35 cellular contexts compared by ENCODE assay signal in genomic region chrX:40195368-40195767, GRCh38.
DNase-seq lines count a peak whose midpoint lies in the region; ATAC-seq, FAIRE-seq and TF ChIP-seq lines count a peak whose summit lies in the region.
"Had no signal": no experiment of that assay in that cellular context is flagged by ENCODE, and none has a peak within 500 bp of the region (broad histone marks: within the 10 kb centered on the region; RNA-seq: fewer than 3 reads in every experiment).

No MANE protein-coding gene starts in this region.

- POLR2A ChIA-PET in HEK293 (lab: Yijun Ruan, JAX) (no interaction called here), GM12878 (lab: Charles Lee) (no interaction called here), K562 (lab: Yijun Ruan, JAX) (interaction anchor here (0.6 to 0.7 kb wide), 2 partner anchors 17 to 53 kb away, joined by 3 to 4 read pairs; no protein-coding TSS in a partner anchor)

- no peak overlapping the region for H3K9ac ChIP-seq in GM12878 (ENCODE audit: control insufficient read depth, insufficient read depth, low read length)
- no peak overlapping the region for H3K9ac ChIP-seq in K562 (ENCODE audit: insufficient read depth in 1 of 2, low read depth in 2 of 2, low read length in 2 of 2)
- H3K9ac ChIP-seq in colonic mucosa (ENCODE audit: low read depth in 2 of 2, low read length in 2 of 2) = no peak overlapping the region
- H3K9ac ChIP-seq: BLaER1; BLaER1 treated with 17β-estradiol and CSF1 and Interleukin-3, amounts not matched to agents 10 nM and 100 nM had no signal

- no peaks in the 10 kb centered on the region for H3K27me3 ChIP-seq in GM12878 (replicated peaks in 1 of 2; ENCODE audit: control insufficient read depth in 2 of 2, insufficient read depth in 2 of 2, low read length in 1 of 2)
- no peaks in the 10 kb centered on the region for H3K27me3 ChIP-seq in K562 (ENCODE audit: control insufficient read depth in 2 of 2, insufficient read depth in 2 of 2, low read length in 2 of 2)
- peaks cover 3% of the 10 kb centered on the region for H3K27me3 ChIP-seq in osteoblast (ENCODE audit: insufficient read depth, low read length)
- H3K27me3 ChIP-seq in stomach = no peaks in the 10 kb centered on the region
- H3K27me3 ChIP-seq in colonic mucosa = no peaks in the 10 kb centered on the region
- H3K27me3 ChIP-seq: BE2C; BLaER1; BLaER1 treated with 17β-estradiol and CSF1 and Interleukin-3, amounts not matched to agents 10 nM and 100 nM had no signal

- H3K4me2 ChIP-seq in GM12878 (ENCODE audit: control insufficient read depth, insufficient read depth) (no peak overlapping the region), K562 (ENCODE audit: insufficient read depth, low read length) (no peak overlapping the region), osteoblast (ENCODE audit: insufficient read depth, low read length) (no peak overlapping the region)
- H3K4me2 ChIP-seq: A549; BLaER1; BLaER1 treated with 17β-estradiol and CSF1 and Interleukin-3, amounts not matched to agents 10 nM and 100 nM had no signal

- FAIRE-seq in GM12878 (lab: Jason Lieb, UNC) (no peak), K562 (lab: Jason Lieb, UNC) (no peak)
- FAIRE-seq: A204.1, A549, D721Med had no signal

- H3K36me3 ChIP-seq in HEK293 (ENCODE audit: control insufficient read depth in 2 of 2, insufficient read depth in 1 of 2, low read length in 2 of 2) = no peaks in the 10 kb centered on the region
- no peaks in the 10 kb centered on the region for H3K36me3 ChIP-seq in GM12878 (ENCODE audit: control insufficient read depth in 2 of 2, insufficient read depth in 2 of 2, low read length in 1 of 2)
- no peaks in the 10 kb centered on the region for H3K36me3 ChIP-seq in K562 (ENCODE audit: control insufficient read depth, insufficient read depth, low read length)
- H3K36me3 ChIP-seq in osteoblast (ENCODE audit: insufficient read depth, low read length) = no peaks in the 10 kb centered on the region
- no peaks in the 10 kb centered on the region for H3K36me3 ChIP-seq in stomach
- no peaks in the 10 kb centered on the region for H3K36me3 ChIP-seq in colonic mucosa
- H3K36me3 ChIP-seq: BE2C; BLaER1; BLaER1 treated with 17β-estradiol and CSF1 and Interleukin-3, amounts not matched to agents 10 nM and 100 nM had no signal

- H3K27ac ChIP-seq in HEK293 (ENCODE audit: extremely low read depth, low read depth, low read length) (no peak overlapping the region), GM12878 (ENCODE audit: control insufficient read depth, insufficient read depth) (no peak overlapping the region), K562 (ENCODE audit: extremely low read depth, low read depth, low read length) (no peak overlapping the region), osteoblast (ENCODE audit: low read depth, low read length) (no peak overlapping the region), stomach (no peak overlapping the region), colonic mucosa (no peak overlapping the region)
- H3K27ac ChIP-seq: 22Rv1; A549; BLaER1; BLaER1 treated with 17β-estradiol and CSF1 and Interleukin-3, amounts not matched to agents 10 nM and 100 nM; C4-2B had no signal

- H3K79me2 ChIP-seq in GM12878 (ENCODE audit: control insufficient read depth, insufficient read depth, low read length) (no peaks in the 10 kb centered on the region), K562 (ENCODE audit: control insufficient read depth, insufficient read depth, low read length) (no peaks in the 10 kb centered on the region), osteoblast (ENCODE audit: insufficient read depth, low read length) (no peaks in the 10 kb centered on the region)

- H3K9me1 ChIP-seq in K562 (ENCODE audit: control insufficient read depth, insufficient read depth, low read length) = no peaks in the 10 kb centered on the region

- TF ChIP-seq CTCF in HEK293 (tag by site-specific recombination; IDR thresholded peaks at IDR 0.05) = no peak
- TF ChIP-seq CTCF in GM12878 (IDR thresholded peaks at IDR 0.05 in 2 of 3, conservative IDR thresholded peaks at IDR 0.05 in 1 of 3; ENCODE audit: control insufficient read depth in 2 of 3, extremely low read depth in 1 of 3, insufficient read depth in 1 of 3, low read depth in 3 of 3, low read length in 3 of 3) = no peak
- TF ChIP-seq CTCF in K562 (IDR thresholded peaks at IDR 0.05 in 2 of 3, conservative IDR thresholded peaks at IDR 0.05 in 1 of 3; ENCODE audit: insufficient read depth in 2 of 3, low read depth in 1 of 3, low read length in 3 of 3) = no peak
- TF ChIP-seq CTCF in osteoblast (IDR thresholded peaks at IDR 0.05; ENCODE audit: extremely low read depth, low read depth, low read length) = no peak
- no peak for TF ChIP-seq CTCF in stomach (IDR thresholded peaks at IDR 0.05)
- no peak for TF ChIP-seq CTCF in colonic mucosa (IDR thresholded peaks at IDR 0.05)

- intact Hi-C loops in GM12878 (cut with micrococcal nuclease; ENCODE audit: unreplicated experiment) = no loop called here
- intact Hi-C loops in K562 (cut with micrococcal nuclease) = no loop called here
- intact Hi-C loops in posterior vena cava (cut with DNase I) = no loop called here
- intact Hi-C loops in stomach (cut with DNase I; ENCODE audit: low total_unique reads) = no loop called here
- intact Hi-C loops in colonic mucosa (cut with DNase I) = no loop called here

- H3K9me3 ChIP-seq in HEK293 (ENCODE audit: control insufficient read depth, insufficient read depth, low read depth, low read length) (no peaks in the 10 kb centered on the region), GM12878 (replicated peaks; ENCODE audit: control insufficient read depth, insufficient read depth, low read length) (no peaks in the 10 kb centered on the region; the same call in 2 of the 3 replicates), K562 (replicated peaks; ENCODE audit: control insufficient read depth, insufficient read depth, low read depth, low read length) (no peaks in the 10 kb centered on the region), osteoblast (ENCODE audit: low read depth, low read length) (no peaks in the 10 kb centered on the region), stomach (peaks cover 0 to 2% (median 0%) of the 10 kb centered on the region in 4 donors), colonic mucosa (no peaks in the 10 kb centered on the region)
- H3K9me3 ChIP-seq: A549; BE2C; BLaER1; BLaER1 treated with 17β-estradiol and CSF1 and Interleukin-3, amounts not matched to agents 10 nM and 100 nM; Caco-2 had no signal

- DNase-seq in GM12878 (ENCODE audit: low read depth, low spot score) (no peak), K562 (ENCODE audit: extremely low read depth in 1 of 4, low spot score in 3 of 4) (no peak), posterior vena cava (ENCODE audit: low spot score) (peak; percentile 11), osteoblast (ENCODE audit: insufficient read length, low spot score, missing footprints) (no peak), HT-29 (ENCODE audit: low spot score) (no peak), stomach (no peak), colonic mucosa (no peak)
- DNase-seq: 8988T; ACHN; AML-193; BE2C; C1 segment of cervical spinal cord; Caco-2; Calu3; CD4-positive, alpha-beta memory T cell; CD4-positive, alpha-beta T cell; CD4-positive, CD25-positive, alpha-beta regulatory T cell; CD8-positive, alpha-beta memory T cell; CD8-positive, alpha-beta T cell; COR-L47; DMS 273 treated with DMSO at 0.1 percent for 48 hours; DMS153; DMS53; DMS79; DMS79 treated with DMSO at 0.1 percent for 48 hours; DND-41; EL had no signal

- H3K4me3 ChIP-seq in HEK293 (ENCODE audit: low read depth, low read length) (no peak overlapping the region), GM12878 (no peak overlapping the region), K562 (no peak overlapping the region), osteoblast (ENCODE audit: insufficient read depth, low read length) (no peak overlapping the region), stomach (no peak overlapping the region), colonic mucosa (no peak overlapping the region)
- H3K4me3 ChIP-seq: A549; BLaER1; BLaER1 treated with 17β-estradiol and CSF1 and Interleukin-3, amounts not matched to agents 10 nM and 100 nM had no signal

- CTCF ChIA-PET in HEK293 (lab: Yijun Ruan, JAX) = no interaction called here
- CTCF ChIA-PET in GM12878 (lab: Yijun Ruan, JAX) = no interaction called here
- CTCF ChIA-PET in K562 (lab: Yijun Ruan, JAX; ENCODE audit: low intra/inter-chr PET ratio) = no interaction called here

- H3K4me1 ChIP-seq in HEK293 (ENCODE audit: control insufficient read depth, insufficient read depth, low read length) (no peaks in the 10 kb centered on the region), GM12878 (ENCODE audit: control insufficient read depth, insufficient read depth, low read length) (no peaks in the 10 kb centered on the region), K562 (replicated peaks in 1 of 2; ENCODE audit: control insufficient read depth in 2 of 2, insufficient read depth in 2 of 2, low read length in 2 of 2) (peaks cover 0 to 4% of the 10 kb centered on the region in 2 experiments; a peak in 3 of 5 replicates), osteoblast (ENCODE audit: insufficient read depth, low read length) (no peaks in the 10 kb centered on the region), stomach (no peaks in the 10 kb centered on the region), colonic mucosa (no peaks in the 10 kb centered on the region)
- H3K4me1 ChIP-seq: A549, BE2C, BLaER1, Caco-2 had no signal

- TF ChIP-seq EP300 in GM12878 (IDR thresholded peaks at IDR 0.05; ENCODE audit: borderline replicate concordance in 1 of 2, control insufficient read depth in 1 of 2, low read depth in 2 of 2, low read length in 2 of 2) = no peak
- no peak for TF ChIP-seq EP300 in K562 (IDR thresholded peaks at IDR 0.05; ENCODE audit: low read length)
- no peak for TF ChIP-seq EP300 in stomach (IDR thresholded peaks at IDR 0.05)

- TF ChIP-seq RAD21 in GM12878 (IDR thresholded peaks at IDR 0.05; ENCODE audit: insufficient read depth, low read depth, low read length) (no peak), K562 (CRISPR knock-in tag; conservative IDR thresholded peaks at IDR 0.05 in 1 of 2, IDR thresholded peaks at IDR 0.05 in 1 of 2) (no peak)

- in situ Hi-C loops in GM12878 (cut with MboI) (no loop called here), K562 (cut with MboI) (no loop called here)

- RAD21 ChIA-PET in GM12878 (lab: Charles Lee; ENCODE audit: unreplicated experiment) = no interaction called here

- BruUV-seq in GM12878 (replicated peaks; lab: Mats Ljungman, UMichigan) (no TSS peak), K562 (replicated peaks; lab: Mats Ljungman, UMichigan) (no TSS peak)

- H4K20me1 ChIP-seq in GM12878 (ENCODE audit: control insufficient read depth, insufficient read depth) = no peaks in the 10 kb centered on the region
- H4K20me1 ChIP-seq in K562 (replicated peaks; ENCODE audit: control insufficient read depth, insufficient read depth, low read length) = no peaks in the 10 kb centered on the region
- no peaks in the 10 kb centered on the region for H4K20me1 ChIP-seq in osteoblast (ENCODE audit: insufficient read depth, low read length)
- H4K20me1 ChIP-seq: BLaER1; BLaER1 treated with 17β-estradiol and CSF1 and Interleukin-3, amounts not matched to agents 10 nM and 100 nM had no signal

- no peak for ATAC-seq in GM12878
- ATAC-seq in K562 = no peak
- ATAC-seq: A549; CD8-positive, alpha-beta T cell had no signal

- TF ChIP-seq POLR2A in GM12878 (IDR thresholded peaks at IDR 0.05; ENCODE audit: low read depth, low read length) (no peak), K562 (conservative IDR thresholded peaks at IDR 0.05) (no peak), stomach (IDR thresholded peaks at IDR 0.05) (no peak)

- WGBS in GM12878 (ENCODE audit: insufficient coverage, insufficient replicate concordance, low lambda C conversion rate, missing lambda C conversion rate) = 85% methylated on average over 1 of the region's 1 CpG
- 40% methylated on average over 1 of the region's 1 CpG for WGBS in K562 (ENCODE audit: insufficient coverage, low coverage, missing lambda C conversion rate)
- 90 to 100% (median 95%) methylated on average over 1 of the region's 1 CpG for WGBS in stomach, 5 donors

- H2AFZ ChIP-seq in GM12878 (ENCODE audit: control insufficient read depth, low read depth, low read length) (no peak overlapping the region), K562 (ENCODE audit: low read depth, low read length) (no peak overlapping the region), osteoblast (ENCODE audit: low read length) (no peak overlapping the region)

- SMC1A ChIA-PET in GM12878 (lab: Charles Lee; ENCODE audit: uncharacterized antibody, unreplicated experiment) = no interaction called here

Comparison
In these comparisons a context has a peak if more than half of its experiments do, and no peak if none do; other contexts are left out.
1. Of the 44 proteins assayed by ChIP-seq in both K562 and HEK293: peak only in K562: none; only in HEK293: REST; in both: none; in neither: 43.